ENCODE assay signal across 6 cellular contexts in the genomic region with DNA sequence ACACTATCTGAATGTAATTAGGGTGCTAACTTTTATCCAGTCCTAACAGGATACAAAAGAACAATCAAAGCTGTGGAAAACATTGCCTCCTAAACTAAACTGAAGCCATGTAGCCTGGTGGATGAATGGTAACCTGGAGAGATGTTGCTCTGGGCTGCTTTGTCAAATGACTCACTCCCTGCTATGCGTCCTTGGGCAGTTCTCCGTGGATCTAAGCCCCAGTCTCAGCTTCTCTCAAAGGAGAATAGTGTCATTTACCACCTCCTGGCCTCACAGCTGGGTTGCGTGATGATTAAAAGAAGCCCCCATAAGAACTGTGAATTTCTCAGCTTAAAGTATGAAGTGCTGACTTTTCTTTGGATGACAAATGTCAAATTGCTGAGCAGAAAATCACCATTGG.
"Had no signal": no experiment of that assay in that cellular context is flagged by ENCODE, and none has a peak within 500 bp of the region (broad histone marks: within the 10 kb centered on the region; RNA-seq: fewer than 3 reads in every experiment).

No MANE protein-coding gene starts in this region.

- H3K9me3 ChIP-seq: HAP-1 had no signal

- DNase-seq: GOT3, H7, HFFc6 had no signal

- H3K4me3 ChIP-seq: HAP-1 had no signal

- ATAC-seq: HCT116, HepG2 had no signal

- H3K4me1 ChIP-seq: HAP-1 had no signal

- H3K36me3 ChIP-seq: HAP-1 had no signal
